Comparison of ENCODE assay signal across 8 cellular contexts in genomic region chr10:101397140-101397539, GRCh38. TPM values are rescaled to one million over a fixed set of nuclear protein-coding genes. Genes with fewer than 3 reads are reported as not detected.
DNase-seq lines count a peak whose midpoint lies in the region; ATAC-seq and TF ChIP-seq lines count a peak whose summit lies in the region.

No MANE protein-coding gene starts in this region.

- intact Hi-C loops in upper lobe of right lung (cut with DNase I), result no loop called here

- H3K27ac ChIP-seq in ACC112 (ENCODE audit: low read depth, low read length), result peak overlapping the region; percentile 25; the same call in 1 of the 2 replicates
- H3K27ac ChIP-seq in upper lobe of right lung, result no peak overlapping the region

- H3K27me3 ChIP-seq in ACC112 (ENCODE audit: insufficient read depth, low read length) (no peaks in the 10 kb centered on the region), upper lobe of right lung (no peaks in the 10 kb centered on the region)

- H3K36me3 ChIP-seq in ACC112 (ENCODE audit: insufficient read depth, low read length) (no peaks in the 10 kb centered on the region), upper lobe of right lung (no peaks in the 10 kb centered on the region)

- H2AFZ ChIP-seq in ACC112 (ENCODE audit: low read length, unreplicated experiment), result no peak overlapping the region

- peaks cover 6% of the 10 kb centered on the region for H3K79me2 ChIP-seq in ACC112 (ENCODE audit: control insufficient read depth, insufficient read depth, low read length, unreplicated experiment)

- DNase-seq in Daoy (ENCODE audit: low read depth), result peak; percentile 13
- DNase-seq in SK-MEL-5 (ENCODE audit: low read depth, low spot score), result peak; percentile 22
- DNase-seq in fibroblast of the conjunctiva (ENCODE audit: low read depth), result peak; percentile 70
- DNase-seq in globus pallidus (ENCODE audit: low spot score), result no peak
- no peak for DNase-seq in NCI-H2029 (lab: John Stamatoyannopoulos, UW)
- no peak for DNase-seq in left lobe of liver (ENCODE audit: low spot score)
- no peak for DNase-seq in upper lobe of right lung

- no peak for TF ChIP-seq CTCF in upper lobe of right lung (IDR thresholded peaks at IDR 0.05)

- H3K4me3 ChIP-seq in ACC112 (ENCODE audit: low read depth, low read length) (no peak overlapping the region), upper lobe of right lung (no peak overlapping the region)

- ATAC-seq in left lobe of liver (no peak), upper lobe of right lung (no peak)

- H3K4me1 ChIP-seq in ACC112 (ENCODE audit: control insufficient read depth, insufficient read depth, low read length, unreplicated experiment) (peaks cover 8% of the 10 kb centered on the region), upper lobe of right lung (no peaks in the 10 kb centered on the region)

- in situ Hi-C loops in SK-MEL-5 (cut with HindIII; ENCODE audit: low pct_unique_long_range_greater_than_20kb, low sequenced_read_pairs), result no loop called here

- no peaks in the 10 kb centered on the region for H3K9me3 ChIP-seq in upper lobe of right lung

RNA-seq across cellular contexts. Expression of gene BTRC, which starts 43.2 kb away (rescaled TPM):
- total RNA-seq in Daoy (2014; rRNA removed; shearing (Covaris generic)), result 4.6 and 8.2 TPM in 2 replicates
- 6.3 TPM in 2 replicates for total RNA-seq in SK-MEL-5 (2014; rRNA removed; shearing (Covaris generic))
- 5.9 and 7.6 TPM in 2 replicates for polyA plus RNA-seq in SK-MEL-5 (2015; cell fraction: cytosol; rRNA removed)
- 7.8 and 10.5 TPM in 2 replicates for polyA plus RNA-seq in SK-MEL-5 (2015; cell fraction: nucleus; rRNA removed)
- total RNA-seq in left lobe of liver (7.1 TPM), upper lobe of right lung (18.2 TPM)

Comparison
In these comparisons a context has a peak if more than half of its experiments do, and no peak if none do; other contexts are left out.
1. DNase-seq: peak in Daoy (single experiment), SK-MEL-5 (single experiment) and fibroblast of the conjunctiva (single experiment); none in globus pallidus (single experiment), NCI-H2029 (single experiment), left lobe of liver (single experiment) and upper lobe of right lung (single experiment).